Comparison of ENCODE assay signal across 9 cellular contexts in the genomic region with DNA sequence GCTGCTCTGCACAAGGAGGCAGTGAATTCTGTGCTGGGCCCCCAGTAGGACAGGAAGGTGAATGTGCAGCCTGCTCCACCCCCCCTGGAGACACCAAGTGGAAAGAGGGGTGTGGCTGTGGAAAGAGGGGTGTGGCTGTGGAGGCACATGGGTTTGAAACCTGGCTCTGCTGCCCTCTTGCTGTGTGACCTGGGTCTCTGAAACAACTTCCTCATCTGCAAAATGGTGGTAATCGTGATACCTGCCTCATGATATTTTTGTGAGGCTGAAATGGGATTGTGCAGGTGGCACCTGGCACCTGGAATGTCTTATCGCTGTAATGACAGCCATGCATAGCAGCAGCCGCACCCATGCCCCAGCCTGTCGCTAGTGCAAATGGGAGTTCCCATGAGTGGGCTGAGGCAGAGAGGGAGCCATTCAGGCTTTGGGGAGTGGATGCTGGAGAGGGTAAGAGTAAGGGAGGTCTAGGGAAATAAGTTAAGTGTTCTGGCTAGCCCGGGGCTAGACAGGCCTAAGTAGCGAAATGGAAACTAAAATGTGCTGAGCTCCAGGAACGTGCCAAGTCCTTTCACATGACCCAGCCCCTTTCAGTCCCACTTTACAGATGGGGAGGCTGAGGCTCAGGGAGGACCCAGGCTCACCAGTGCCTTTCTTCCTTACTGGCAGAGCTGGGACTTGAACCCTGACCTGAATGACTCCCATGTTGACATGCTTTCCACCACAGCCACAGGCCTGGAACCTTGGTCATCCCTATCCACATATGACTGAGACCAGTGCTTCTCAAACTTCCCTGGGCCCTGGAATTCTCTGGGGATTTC. TPM values are rescaled to one million over a fixed set of nuclear protein-coding genes. Genes with fewer than 3 reads are reported as not detected.
A peak's percentile ranks its signal among the peaks of the same experiment; 100 is the strongest.
DNase-seq lines count a peak whose midpoint lies in the region; ATAC-seq and TF ChIP-seq lines count a peak whose summit lies in the region.
"Had no signal": no experiment of that assay in that cellular context is flagged by ENCODE, and none has a peak within 500 bp of the region (broad histone marks: within the 10 kb centered on the region; RNA-seq: fewer than 3 reads in every experiment).

No MANE protein-coding gene starts in this region.

- TF ChIP-seq CTCF in LNCaP clone FGC (IDR thresholded peaks at IDR 0.05; ENCODE audit: control insufficient read depth, extremely low read depth, insufficient read depth): 0 out of 2 replicates have a peak, but pooled peaks have one; percentile 19
- TF ChIP-seq CTCF in MCF 10A (IDR thresholded peaks at IDR 0.05; ENCODE audit: unreplicated experiment): no peak

- ATAC-seq in activated CD4-positive, alpha-beta T cell treated with anti-CD3 and anti-CD28 coated beads for 36 hours: peak; percentile 76

- H3K4me1 Mint-ChIP-seq in activated CD4-positive, alpha-beta T cell treated with anti-CD3 and anti-CD28 coated beads for 36 hours: peaks cover 6% of the 10 kb centered on the region
- peaks cover 3% of the 10 kb centered on the region for H3K4me1 Mint-ChIP-seq in activated CD4-positive, alpha-beta memory T cell treated with anti-CD3 and anti-CD28 coated beads, Interleukin-2, amount 10 ng/mL, durations not matched to agents 7 days and 5 days
- H3K4me1 Mint-ChIP-seq in MCF 10A (ENCODE audit: insufficient read depth, unreplicated experiment): no peaks in the 10 kb centered on the region

- no peaks in the 10 kb centered on the region for H3K27me3 Mint-ChIP-seq in activated CD4-positive, alpha-beta T cell treated with anti-CD3 and anti-CD28 coated beads for 36 hours
- H3K27me3 Mint-ChIP-seq in activated CD4-positive, alpha-beta memory T cell treated with anti-CD3 and anti-CD28 coated beads, Interleukin-2, amount 10 ng/mL, durations not matched to agents 7 days and 5 days: no peaks in the 10 kb centered on the region
- H3K27me3 Mint-ChIP-seq in MCF 10A (ENCODE audit: insufficient read depth, unreplicated experiment): peaks cover 44% of the 10 kb centered on the region

- POLR2A ChIA-PET in activated CD4-positive, alpha-beta T cell treated with anti-CD3 and anti-CD28 coated beads for 36 hours (lab: Charles Lee): no interaction called here
- POLR2A ChIA-PET in activated CD4-positive, alpha-beta memory T cell treated with anti-CD3 and anti-CD28 coated beads, Interleukin-2, amount 10 ng/mL, durations not matched to agents 7 days and 5 days (lab: Charles Lee): no interaction called here
- POLR2A ChIA-PET in MCF 10A (lab: Yijun Ruan, JAX): interaction anchor here (0.7 kb wide), 1 partner anchor 289 kb away, joined by 3 read pairs; no protein-coding TSS in a partner anchor

- BruUV-seq in MCF 10A (replicated peaks; lab: Mats Ljungman, UMichigan): no TSS peak

- no peak overlapping the region for H3K4me3 Mint-ChIP-seq in activated CD4-positive, alpha-beta T cell treated with anti-CD3 and anti-CD28 coated beads for 36 hours
- H3K4me3 Mint-ChIP-seq in activated CD4-positive, alpha-beta memory T cell treated with anti-CD3 and anti-CD28 coated beads, Interleukin-2, amount 10 ng/mL, durations not matched to agents 7 days and 5 days: no peak overlapping the region
- H3K4me3 Mint-ChIP-seq in MCF 10A (ENCODE audit: unreplicated experiment): no peak overlapping the region

- peaks cover 4% of the 10 kb centered on the region for H3K9me3 Mint-ChIP-seq in activated CD4-positive, alpha-beta T cell treated with anti-CD3 and anti-CD28 coated beads for 36 hours (ENCODE audit: low read depth)
- peaks cover 4% of the 10 kb centered on the region for H3K9me3 Mint-ChIP-seq in activated CD4-positive, alpha-beta memory T cell treated with anti-CD3 and anti-CD28 coated beads, Interleukin-2, amount 10 ng/mL, durations not matched to agents 7 days and 5 days
- H3K9me3 Mint-ChIP-seq in MCF 10A (ENCODE audit: unreplicated experiment): peaks cover 7% of the 10 kb centered on the region

- CTCF ChIA-PET in activated CD4-positive, alpha-beta T cell treated with anti-CD3 and anti-CD28 coated beads for 36 hours (lab: Charles Lee): interaction anchor here (0.6 to 1.5 kb wide), 3 partner anchors 10 to 14 kb away, joined by 3 to 4 read pairs (median 3); no protein-coding TSS in a partner anchor
- CTCF ChIA-PET in activated CD4-positive, alpha-beta memory T cell treated with anti-CD3 and anti-CD28 coated beads, Interleukin-2, amount 10 ng/mL, durations not matched to agents 7 days and 5 days (lab: Charles Lee): no interaction called here
- CTCF ChIA-PET in MCF 10A (lab: Yijun Ruan, JAX): interaction anchor here (0.5 to 1.3 kb wide), 5 partner anchors 12 to 653 kb away, joined by 3 to 8 read pairs (median 3); no protein-coding TSS in a partner anchor

- peak; percentile 61 for DNase-seq in activated CD4-positive, alpha-beta T cell treated with anti-CD3 and anti-CD28 coated beads for 36 hours
- DNase-seq in activated CD4-positive, alpha-beta T cell treated with anti-CD3 and anti-CD28 coated beads, Interleukin-2, amount 50 U/mL, for 1 hour: no peak
- DNase-seq in LNCaP clone FGC (ENCODE audit: low read depth) (no peak), D341Med (ENCODE audit: low spot score) (no peak), ureter (ENCODE audit: low spot score) (no peak), MCF 10A (ENCODE audit: unreplicated experiment) (no peak)
- DNase-seq in activated CD4-positive, alpha-beta memory T cell treated with anti-CD3 and anti-CD28 coated beads, Interleukin-2, amount 10 ng/mL, durations not matched to agents 7 days and 5 days: peak; percentile 25
- peak; percentile 24 for DNase-seq in stimulated activated CD4-positive, alpha-beta T cell treated with anti-CD3 and anti-CD28 coated beads, Interleukin-1b, Interleukin-23, amount 100 ng/mL, for 48 hours

- H3K4me3 ChIP-seq in LNCaP clone FGC (ENCODE audit: low read depth, low read length): no peak overlapping the region
- H3K4me3 ChIP-seq: coronary artery had no signal

- H3K36me3 Mint-ChIP-seq in activated CD4-positive, alpha-beta T cell treated with anti-CD3 and anti-CD28 coated beads for 36 hours (ENCODE audit: low read depth): no peaks in the 10 kb centered on the region
- H3K36me3 Mint-ChIP-seq in activated CD4-positive, alpha-beta memory T cell treated with anti-CD3 and anti-CD28 coated beads, Interleukin-2, amount 10 ng/mL, durations not matched to agents 7 days and 5 days (ENCODE audit: low read depth): peaks cover 5% of the 10 kb centered on the region
- H3K36me3 Mint-ChIP-seq in MCF 10A (ENCODE audit: insufficient read depth, unreplicated experiment): no peaks in the 10 kb centered on the region

- no peak overlapping the region for H3K27ac Mint-ChIP-seq in activated CD4-positive, alpha-beta T cell treated with anti-CD3 and anti-CD28 coated beads for 36 hours
- H3K27ac Mint-ChIP-seq in activated CD4-positive, alpha-beta memory T cell treated with anti-CD3 and anti-CD28 coated beads, Interleukin-2, amount 10 ng/mL, durations not matched to agents 7 days and 5 days: no peak overlapping the region
- H3K27ac Mint-ChIP-seq in MCF 10A (ENCODE audit: low read depth, unreplicated experiment): no peak overlapping the region

- intact Hi-C loops in activated CD4-positive, alpha-beta T cell treated with anti-CD3 and anti-CD28 coated beads for 36 hours (cut with DNase I, micrococcal nuclease): no loop called here
- intact Hi-C loops in MCF 10A (cut with micrococcal nuclease): no loop called here

RNA-seq across cellular contexts. Expression of gene C10orf105, which starts 35.0 kb away (rescaled TPM):
- total RNA-seq in activated CD4-positive, alpha-beta T cell treated with anti-CD3 and anti-CD28 coated beads for 36 hours: under 1 TPM; 0.34 to 0.40 TPM
- under 1 TPM; 0.25 to 0.33 TPM for total RNA-seq in activated CD4-positive, alpha-beta memory T cell treated with anti-CD3 and anti-CD28 coated beads, Interleukin-2, amount 10 ng/mL, durations not matched to agents 7 days and 5 days
- total RNA-seq in ureter: 0.34 TPM
- total RNA-seq in MCF 10A (2022): not detected in 2 replicates

Comparison
In these comparisons a context has a peak if more than half of its experiments do, and no peak if none do; other contexts are left out.
1. DNase-seq: peak in activated CD4-positive, alpha-beta T cell treated with anti-CD3 and anti-CD28 coated beads for 36 hours (single experiment), activated CD4-positive, alpha-beta memory T cell treated with anti-CD3 and anti-CD28 coated beads, Interleukin-2, amount 10 ng/mL, durations not matched to agents 7 days and 5 days (single experiment) and stimulated activated CD4-positive, alpha-beta T cell treated with anti-CD3 and anti-CD28 coated beads, Interleukin-1b, Interleukin-23, amount 100 ng/mL, for 48 hours (single experiment); none in activated CD4-positive, alpha-beta T cell treated with anti-CD3 and anti-CD28 coated beads, Interleukin-2, amount 50 U/mL, for 1 hour (single experiment), LNCaP clone FGC (single experiment), D341Med (single experiment), ureter (single experiment) and MCF 10A (single experiment).